8 cellular contexts compared by ENCODE assay signal in the genomic region with DNA sequence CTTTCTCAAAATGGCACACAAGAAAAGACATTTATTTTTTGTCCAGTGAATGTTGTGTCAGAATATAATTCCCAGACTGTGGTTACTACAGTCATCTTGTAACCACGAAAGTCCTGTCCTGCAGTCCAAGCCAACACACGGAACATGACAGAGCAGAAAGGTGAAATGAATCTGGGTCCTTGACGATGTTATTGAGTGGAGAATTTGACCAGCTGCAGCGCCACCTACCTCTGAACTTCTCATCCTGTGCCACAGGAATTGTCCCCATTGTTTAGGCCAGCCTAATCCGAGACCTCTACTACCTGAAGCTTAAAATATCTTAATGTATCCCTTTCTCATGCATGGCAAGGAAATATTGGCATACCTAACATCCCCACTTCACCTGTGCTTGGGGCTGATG.
DNase-seq lines count a peak whose midpoint lies in the region; ATAC-seq and TF ChIP-seq lines count a peak whose summit lies in the region.

No MANE protein-coding gene starts in this region.

- H3K4me1 ChIP-seq in adrenal gland (replicated peaks in 1 of 2) (no peaks in the 10 kb centered on the region), gastrocnemius medialis (no peaks in the 10 kb centered on the region)

- 19 to 20% (median 19%) methylated on average over 5 of the region's 5 CpGs for WGBS in adrenal gland, 4 donors

- ATAC-seq in gastrocnemius medialis, result no peak
- ATAC-seq in HG02973 (IDR thresholded peaks at IDR 0.05; ENCODE audit: unreplicated experiment), result no peak
- no peak for ATAC-seq in effector memory CD8-positive, alpha-beta T cell (replicated peaks)

- in situ Hi-C loops in gastrocnemius medialis (cut with MboI; ENCODE audit: low sequenced_read_pairs in 4 of 4), result no loop called here

- no peaks in the 10 kb centered on the region for H3K36me3 Mint-ChIP-seq in effector memory CD8-positive, alpha-beta T cell (ENCODE audit: insufficient read depth)

- TF ChIP-seq POLR2A in adrenal gland (IDR thresholded peaks at IDR 0.05) (no peak), gastrocnemius medialis (IDR thresholded peaks at IDR 0.05) (no peak)

- H3K27ac ChIP-seq in adrenal gland, result no peak overlapping the region
- no peak overlapping the region for H3K27ac ChIP-seq in gastrocnemius medialis

- no peaks in the 10 kb centered on the region for H3K4me1 Mint-ChIP-seq in effector memory CD8-positive, alpha-beta T cell (ENCODE audit: low read depth in 2 of 2)

- no peak overlapping the region for H3K4me3 Mint-ChIP-seq in effector memory CD8-positive, alpha-beta T cell

- DNase-seq in NCI-H187 (lab: John Stamatoyannopoulos, UW) (peak; percentile 6 to 38), NCI-H187 treated with DMSO at 0.1 percent for 48 hours (lab: John Stamatoyannopoulos, UW) (no peak), NCI-H1105 treated with DMSO at 0.1 percent for 48 hours (lab: John Stamatoyannopoulos, UW) (peak; percentile 26), adrenal gland (peak in 5 of 7 donors; percentile 6 to 60 (median 25)), renal cortical epithelial cell (ENCODE audit: low read depth) (peak; percentile 3), gastrocnemius medialis (no peak)
- no peak for DNase-seq in effector memory CD8-positive, alpha-beta T cell

- TF ChIP-seq CTCF in adrenal gland (IDR thresholded peaks at IDR 0.05) (peak in 4 of 6 experiments; percentile 23 to 43 (median 34)), gastrocnemius medialis (IDR thresholded peaks at IDR 0.05 in 4 of 5, conservative IDR thresholded peaks at IDR 0.05 in 1 of 5) (no peak)

- intact Hi-C loops in adrenal gland (cut with DNase I) (no loop called here), gastrocnemius medialis (cut with DNase I; ENCODE audit: low total_unique reads) (no loop called here)

- H3K9me3 Mint-ChIP-seq in effector memory CD8-positive, alpha-beta T cell, result no peaks in the 10 kb centered on the region

- H3K9me3 ChIP-seq in adrenal gland (replicated peaks in 1 of 3), result no peaks in the 10 kb centered on the region
- H3K9me3 ChIP-seq in gastrocnemius medialis, result no peaks in the 10 kb centered on the region

- H3K27me3 Mint-ChIP-seq in effector memory CD8-positive, alpha-beta T cell, result peaks cover 0 to 6% of the 10 kb centered on the region in 2 donors

- H3K36me3 ChIP-seq in adrenal gland (replicated peaks in 1 of 2) (no peaks in the 10 kb centered on the region), gastrocnemius medialis (no peaks in the 10 kb centered on the region)

- H3K27ac Mint-ChIP-seq in effector memory CD8-positive, alpha-beta T cell, result no peak overlapping the region

- peaks cover 4% of the 10 kb centered on the region for H3K27me3 ChIP-seq in adrenal gland
- no peaks in the 10 kb centered on the region for H3K27me3 ChIP-seq in gastrocnemius medialis

- H3K4me3 ChIP-seq in adrenal gland, result no peak overlapping the region
- H3K4me3 ChIP-seq in gastrocnemius medialis, result no peak overlapping the region

Comparison
In these comparisons a context has a peak if more than half of its experiments do, and no peak if none do; other contexts are left out.
1. DNase-seq: peak in NCI-H187 (2 of 2), NCI-H1105 treated with DMSO at 0.1 percent for 48 hours (single experiment), adrenal gland (5 of 7) and renal cortical epithelial cell (single experiment); none in NCI-H187 treated with DMSO at 0.1 percent for 48 hours (single experiment), gastrocnemius medialis (0 of 2) and effector memory CD8-positive, alpha-beta T cell (0 of 3).
2. CTCF ChIP-seq: peak in adrenal gland (4 of 6); none in gastrocnemius medialis (0 of 5).